ENCODE assay signal across 9 cellular contexts in the genomic region with DNA sequence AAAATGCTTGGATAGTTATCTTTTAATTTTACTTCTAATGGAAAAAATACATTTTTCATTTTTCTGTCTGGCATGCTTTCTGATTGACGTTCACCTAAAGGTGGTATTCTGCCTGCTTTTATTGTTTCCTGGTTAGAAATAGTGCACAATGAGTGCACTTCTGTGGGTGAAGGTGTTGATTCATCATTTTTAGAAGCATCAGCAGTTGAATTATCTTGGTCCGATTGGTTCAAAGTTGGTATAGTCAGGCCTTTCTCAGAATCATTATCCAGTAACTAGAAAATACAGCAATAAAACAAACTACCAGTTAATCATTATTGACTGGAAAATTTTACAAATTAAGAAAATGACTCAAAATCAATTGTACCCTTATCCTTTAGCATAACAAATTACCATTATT.
"Had no signal": no experiment of that assay in that cellular context is flagged by ENCODE, and none has a peak within 500 bp of the region (broad histone marks: within the 10 kb centered on the region; RNA-seq: fewer than 3 reads in every experiment).

No MANE protein-coding gene starts in this region.

- DNase-seq: H7, HFFc6 had no signal

- H3K4me1 ChIP-seq: HAP-1 had no signal

- H3K36me3 Mint-ChIP-seq: IgD-negative memory B cell had no signal

- H3K27ac ChIP-seq: HL-60 had no signal

- ATAC-seq: GM23338, HCT116, HepG2 had no signal

- H2AFZ ChIP-seq: GM23338 had no signal

- H3K4me2 ChIP-seq: GM23338 had no signal

- H3K4me3 Mint-ChIP-seq: GM23338, HFFc6, IgD-negative memory B cell had no signal

- H3K9me3 ChIP-seq: HAP-1 had no signal

- H3K4me1 Mint-ChIP-seq: GM23338, IgD-negative memory B cell had no signal

- H3K27ac Mint-ChIP-seq: GM23338, HFFc6, IgD-negative memory B cell had no signal

- H3K4me3 ChIP-seq: GM23338, HAP-1 had no signal

- H3K36me3 ChIP-seq: HAP-1 had no signal

- FAIRE-seq: H1, HepG2 had no signal
